ENCODE assay signal across 31 cellular contexts in genomic region chr10:118790058-118790457, GRCh38.
"Had no signal": no experiment of that assay in that cellular context is flagged by ENCODE, and none has a peak within 500 bp of the region (broad histone marks: within the 10 kb centered on the region; RNA-seq: fewer than 3 reads in every experiment).

No MANE protein-coding gene starts in this region.

- H3K27me3 ChIP-seq: adrenal gland, colonic mucosa, dorsolateral prefrontal cortex, esophagus muscularis mucosa, gastroesophageal sphincter had no signal

- H3K9me3 Mint-ChIP-seq: activated CD4-positive, alpha-beta memory T cell treated with anti-CD3 and anti-CD28 coated beads for 36 hours; activated CD4-positive, alpha-beta T cell treated with anti-CD3 and anti-CD28 coated beads, Interleukin-2, amount 10 ng/mL, durations not matched to agents 24 days and 14 days; activated naive CD4-positive, alpha-beta T cell treated with anti-CD3 and anti-CD28 coated beads for 36 hours; activated naive CD4-positive, alpha-beta T cell treated with anti-CD3 and anti-CD28 coated beads, Interleukin-2, amount 50 U/mL, for 24 hours; activated naive CD8-positive, alpha-beta T cell treated with anti-CD3 and anti-CD28 coated beads for 36 hours; activated naive CD8-positive, alpha-beta T cell treated with anti-CD3 and anti-CD28 coated beads, Interleukin-2, amount 50 U/mL, for 24 hours; activated T-helper 1 cell treated with anti-CD3 and anti-CD28 coated beads, Interleukin-12 subunit alpha, Interleukin-12 subunit beta, Interleukin-2, Interleukin-4 antibody, amounts not matched to agents 30 ng/mL and 10 ng/mL and 1 ng/mL, durations not matched to agents 14 hours and 24 hours and 36 hours; activated T-helper 2 cell treated with anti-CD3 and anti-CD28 coated beads, Interferon-gamma antibody, Interleukin-2, Interleukin-4, amounts not matched to agents 10 μg/mL and 5 μg/mL and 100 μg/mL, durations not matched to agents 14 hours and 24 hours and 36 hours; effector memory CD8-positive, alpha-beta T cell had no signal

- H3K9me3 ChIP-seq: adrenal gland, colonic mucosa, esophagus muscularis mucosa, gastroesophageal sphincter had no signal

- DNase-seq: activated CD4-positive, alpha-beta memory T cell treated with anti-CD3 and anti-CD28 coated beads for 36 hours; activated CD4-positive, alpha-beta T cell treated with anti-CD3 and anti-CD28 coated beads for 36 hours; activated CD4-positive, alpha-beta T cell treated with anti-CD3 and anti-CD28 coated beads, Interleukin-2, amount 10 ng/mL, durations not matched to agents 24 days and 14 days; activated CD4-positive, CD25-positive, alpha-beta regulatory T cell; activated CD4-positive, CD25-positive, alpha-beta regulatory T cell treated with anti-CD3 and anti-CD28 coated beads, Interleukin-2, amount 50 U/mL, for 72 hours; activated CD8-positive, alpha-beta memory T cell treated with anti-CD3 and anti-CD28 coated beads, Interleukin-2, amount 10 ng/mL, durations not matched to agents 7 days and 5 days; activated CD8-positive, alpha-beta memory T cell treated with anti-CD3 and anti-CD28 coated beads, Interleukin-2, amount 50 U/mL, for 4 hours; activated CD8-positive, alpha-beta T cell treated with anti-CD3 and anti-CD28 coated beads, Interleukin-2, amount 10 ng/mL, durations not matched to agents 7 days and 5 days; activated effector memory CD4-positive, alpha-beta T cell treated with anti-CD3 and anti-CD28 coated beads, Interleukin-2, amount 50 U/mL, for 16 hours; activated naive CD4-positive, alpha-beta T cell treated with anti-CD3 and anti-CD28 coated beads for 36 hours; activated naive CD8-positive, alpha-beta T cell treated with anti-CD3 and anti-CD28 coated beads for 36 hours; activated naive CD8-positive, alpha-beta T cell treated with anti-CD3 and anti-CD28 coated beads, Interleukin-2, amount 50 U/mL, for 24 hours; activated T-cell treated with anti-CD3 and anti-CD28 coated beads, Interleukin-2, amount 50 U/mL, for 1 hour; activated T-cell treated with anti-CD3 and anti-CD28 coated beads, Interleukin-2, amount 50 U/mL, for 48 hours; adrenal gland; amygdala; aorta; central memory CD4-positive, alpha-beta T cell; cerebellar nuclear complex; colonic mucosa; dorsolateral prefrontal cortex; effector memory CD8-positive, alpha-beta T cell; erythroblast; foreskin keratinocyte; T-helper 2 cell had no signal

- H3K36me3 Mint-ChIP-seq: activated CD4-positive, alpha-beta memory T cell treated with anti-CD3 and anti-CD28 coated beads for 36 hours; activated CD8-positive, alpha-beta memory T cell treated with anti-CD3 and anti-CD28 coated beads, Interleukin-2, amount 10 ng/mL, durations not matched to agents 7 days and 5 days; activated naive CD4-positive, alpha-beta T cell treated with anti-CD3 and anti-CD28 coated beads, Interleukin-2, amount 50 U/mL, for 24 hours; activated naive CD8-positive, alpha-beta T cell treated with anti-CD3 and anti-CD28 coated beads for 36 hours; brain had no signal

- H3K4me3 ChIP-seq: adrenal gland, colonic mucosa, dorsolateral prefrontal cortex, esophagus muscularis mucosa, gastroesophageal sphincter had no signal

- H3K27ac Mint-ChIP-seq: activated CD4-positive, alpha-beta memory T cell treated with anti-CD3 and anti-CD28 coated beads for 36 hours; activated CD4-positive, alpha-beta T cell treated with anti-CD3 and anti-CD28 coated beads for 36 hours; activated CD4-positive, alpha-beta T cell treated with anti-CD3 and anti-CD28 coated beads, Interleukin-2, amount 10 ng/mL, durations not matched to agents 24 days and 14 days; activated CD8-positive, alpha-beta memory T cell treated with anti-CD3 and anti-CD28 coated beads, Interleukin-2, amount 10 ng/mL, durations not matched to agents 7 days and 5 days; activated CD8-positive, alpha-beta T cell treated with anti-CD3 and anti-CD28 coated beads, Interleukin-2, amount 10 ng/mL, durations not matched to agents 7 days and 5 days; activated naive CD4-positive, alpha-beta T cell treated with anti-CD3 and anti-CD28 coated beads for 36 hours; activated naive CD4-positive, alpha-beta T cell treated with anti-CD3 and anti-CD28 coated beads, Interleukin-2, amount 50 U/mL, for 24 hours; activated naive CD8-positive, alpha-beta T cell treated with anti-CD3 and anti-CD28 coated beads for 36 hours; activated naive CD8-positive, alpha-beta T cell treated with anti-CD3 and anti-CD28 coated beads, Interleukin-2, amount 50 U/mL, for 24 hours; activated T-helper 1 cell treated with anti-CD3 and anti-CD28 coated beads, Interleukin-12 subunit alpha, Interleukin-12 subunit beta, Interleukin-2, Interleukin-4 antibody, amounts not matched to agents 30 ng/mL and 10 ng/mL and 1 ng/mL, durations not matched to agents 14 hours and 24 hours and 36 hours; activated T-helper 2 cell treated with anti-CD3 and anti-CD28 coated beads, Interferon-gamma antibody, Interleukin-2, Interleukin-4, amounts not matched to agents 10 μg/mL and 5 μg/mL and 100 μg/mL, durations not matched to agents 14 hours and 24 hours and 36 hours; brain; effector memory CD8-positive, alpha-beta T cell had no signal

- H3K4me1 Mint-ChIP-seq: activated CD4-positive, alpha-beta T cell treated with anti-CD3 and anti-CD28 coated beads for 36 hours; activated CD4-positive, alpha-beta T cell treated with anti-CD3 and anti-CD28 coated beads, Interleukin-2, amount 10 ng/mL, durations not matched to agents 24 days and 14 days; activated CD8-positive, alpha-beta memory T cell treated with anti-CD3 and anti-CD28 coated beads, Interleukin-2, amount 10 ng/mL, durations not matched to agents 7 days and 5 days; activated naive CD4-positive, alpha-beta T cell treated with anti-CD3 and anti-CD28 coated beads, Interleukin-2, amount 50 U/mL, for 24 hours; activated naive CD8-positive, alpha-beta T cell treated with anti-CD3 and anti-CD28 coated beads for 36 hours; activated naive CD8-positive, alpha-beta T cell treated with anti-CD3 and anti-CD28 coated beads, Interleukin-2, amount 50 U/mL, for 24 hours; brain had no signal

- H3K4me1 ChIP-seq: adrenal gland, colonic mucosa, esophagus muscularis mucosa, foreskin keratinocyte, gastroesophageal sphincter had no signal

- H3K27ac ChIP-seq: adrenal gland, colonic mucosa, dorsolateral prefrontal cortex, esophagus muscularis mucosa, foreskin keratinocyte, gastroesophageal sphincter had no signal

- ATAC-seq: activated CD4-positive, alpha-beta T cell treated with anti-CD3 and anti-CD28 coated beads for 36 hours; activated CD8-positive, alpha-beta memory T cell treated with anti-CD3 and anti-CD28 coated beads, Interleukin-2, amount 10 ng/mL, durations not matched to agents 7 days and 5 days; activated CD8-positive, alpha-beta T cell treated with anti-CD3 and anti-CD28 coated beads, Interleukin-2, amount 10 ng/mL, durations not matched to agents 7 days and 5 days; activated naive CD8-positive, alpha-beta T cell treated with anti-CD3 and anti-CD28 coated beads, Interleukin-2, amount 50 U/mL, for 24 hours; effector memory CD8-positive, alpha-beta T cell; foreskin keratinocyte; gastroesophageal sphincter had no signal

- H3K4me3 Mint-ChIP-seq: activated CD4-positive, alpha-beta memory T cell treated with anti-CD3 and anti-CD28 coated beads for 36 hours; activated CD4-positive, alpha-beta T cell treated with anti-CD3 and anti-CD28 coated beads for 36 hours; activated CD4-positive, alpha-beta T cell treated with anti-CD3 and anti-CD28 coated beads, Interleukin-2, amount 10 ng/mL, durations not matched to agents 24 days and 14 days; activated CD8-positive, alpha-beta memory T cell treated with anti-CD3 and anti-CD28 coated beads, Interleukin-2, amount 10 ng/mL, durations not matched to agents 7 days and 5 days; activated CD8-positive, alpha-beta T cell treated with anti-CD3 and anti-CD28 coated beads, Interleukin-2, amount 10 ng/mL, durations not matched to agents 7 days and 5 days; activated naive CD4-positive, alpha-beta T cell treated with anti-CD3 and anti-CD28 coated beads for 36 hours; activated naive CD4-positive, alpha-beta T cell treated with anti-CD3 and anti-CD28 coated beads, Interleukin-2, amount 50 U/mL, for 24 hours; activated naive CD8-positive, alpha-beta T cell treated with anti-CD3 and anti-CD28 coated beads for 36 hours; activated naive CD8-positive, alpha-beta T cell treated with anti-CD3 and anti-CD28 coated beads, Interleukin-2, amount 50 U/mL, for 24 hours; activated T-helper 1 cell treated with anti-CD3 and anti-CD28 coated beads, Interleukin-12 subunit alpha, Interleukin-12 subunit beta, Interleukin-2, Interleukin-4 antibody, amounts not matched to agents 30 ng/mL and 10 ng/mL and 1 ng/mL, durations not matched to agents 14 hours and 24 hours and 36 hours; brain; effector memory CD8-positive, alpha-beta T cell had no signal

- H3K36me3 ChIP-seq: adrenal gland, colonic mucosa, esophagus muscularis mucosa, gastroesophageal sphincter had no signal
